In genomic region chrX:9132036-9132435, GRCh38 we compare ENCODE assay signal across 20 cellular contexts.
"Had no signal": no experiment of that assay in that cellular context is flagged by ENCODE, and none has a peak within 500 bp of the region (broad histone marks: within the 10 kb centered on the region; RNA-seq: fewer than 3 reads in every experiment).

No MANE protein-coding gene starts in this region.

- H3K36me3 Mint-ChIP-seq: IgD-negative memory B cell had no signal

- DNase-seq: Kasumi-1, MM.1S, NCI-H1092 treated with DMSO at 0.1 percent for 48 hours, NCI-H1436, NCI-H187, NCI-H2029, NCI-H2081 treated with DMSO at 0.1 percent for 48 hours, NCI-H2171, NCI-H226, NCI-H446, NCI-H510A, NCI-H524 treated with DMSO at 0.1 percent for 48 hours, NCI-H69, NCI-H774, Right ventricle myocardium superior, RPMI8226, SIG-M5, SK-N-SH had no signal

- H3K27ac Mint-ChIP-seq: IgD-negative memory B cell had no signal

- H3K4me3 Mint-ChIP-seq: IgD-negative memory B cell had no signal

- ATAC-seq: K562 had no signal
